9 cellular contexts compared by ENCODE assay signal in the genomic region with DNA sequence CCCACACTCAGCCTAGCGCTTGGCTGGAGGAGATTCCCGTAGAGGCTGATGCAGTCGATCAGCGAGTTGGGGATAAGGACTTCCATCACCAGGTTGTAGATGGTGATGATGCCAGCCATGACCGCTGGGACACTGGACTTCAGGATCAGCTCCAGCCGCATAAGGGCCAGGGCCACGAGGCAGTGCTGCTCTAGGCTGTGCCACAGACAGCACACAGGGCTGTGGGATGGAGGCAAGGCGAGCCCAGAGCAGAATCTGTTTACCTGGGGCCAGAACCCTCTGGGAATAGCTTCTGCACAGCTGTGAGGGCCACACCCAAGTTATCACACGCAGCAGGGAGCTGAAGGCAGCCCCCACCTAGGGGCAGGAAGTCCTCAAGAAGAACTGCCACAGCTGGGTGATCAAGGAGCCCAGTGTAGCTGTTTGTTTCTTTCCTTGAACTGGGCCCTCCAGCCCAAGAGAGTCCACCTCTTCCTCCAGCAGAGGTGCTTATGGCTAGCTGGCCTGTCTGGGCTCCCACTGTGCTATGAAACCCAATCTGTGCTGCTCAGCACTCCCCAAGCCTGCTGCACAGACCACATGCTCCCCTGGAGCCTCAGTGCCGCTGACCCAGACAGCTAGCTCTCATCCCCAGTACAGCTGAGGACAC. TPM values are rescaled to one million over a fixed set of nuclear protein-coding genes. Genes with fewer than 3 reads are reported as not detected.
DNase-seq lines count a peak whose midpoint lies in the region; ATAC-seq, FAIRE-seq and TF ChIP-seq lines count a peak whose summit lies in the region.
"Had no signal": no experiment of that assay in that cellular context is flagged by ENCODE, and none has a peak within 500 bp of the region (broad histone marks: within the 10 kb centered on the region; RNA-seq: fewer than 3 reads in every experiment).

No MANE protein-coding gene starts in this region.

- H3K27me3 ChIP-seq in WERI-Rb-1 (ENCODE audit: insufficient read depth, low read depth, severe bottlenecking), result no peaks in the 10 kb centered on the region
- H3K27me3 ChIP-seq: SJSA1 had no signal

- peak overlapping the region; percentile 89 for H3K4me3 Mint-ChIP-seq in memory B cell

- peaks cover 66% of the 10 kb centered on the region for H3K36me3 ChIP-seq in WERI-Rb-1

- DNase-seq in WERI-Rb-1 (peak; percentile 54), memory B cell (ENCODE audit: low spot score in 2 of 2) (peak; percentile 60 to 73), frontal cortex (ENCODE audit: low spot score in 2 of 2) (no peak), NCI-H2081 treated with DMSO at 0.1 percent for 48 hours (lab: John Stamatoyannopoulos, UW) (no peak), NCI-H2029 treated with DMSO at 0.1 percent for 48 hours (lab: John Stamatoyannopoulos, UW) (no peak), NCI-H446 (lab: John Stamatoyannopoulos, UW) (no peak)

- peaks cover 24% of the 10 kb centered on the region for H3K36me3 Mint-ChIP-seq in memory B cell

- H3K4me1 Mint-ChIP-seq in memory B cell, result peaks cover 57% of the 10 kb centered on the region

- H3K27me3 Mint-ChIP-seq in memory B cell, result no peaks in the 10 kb centered on the region

- FAIRE-seq in frontal cortex (lab: Jason Lieb, UNC), result no peak

- H3K27ac ChIP-seq in WERI-Rb-1, result peak overlapping the region; percentile 79
- H3K27ac ChIP-seq: SJSA1 had no signal

- peak; percentile 45 for ATAC-seq in GM18873 (IDR thresholded peaks at IDR 0.05; ENCODE audit: low FRiP score, unreplicated experiment)
- peak; percentile 78 for ATAC-seq in HG02678 (IDR thresholded peaks at IDR 0.05; ENCODE audit: unreplicated experiment)
- peak; percentile 90 for ATAC-seq in memory B cell (ENCODE audit: low read depth)

- TF ChIP-seq CTCF in WERI-Rb-1 (IDR thresholded peaks at IDR 0.05; ENCODE audit: low read depth, low read length), result no peak

- H3K9me3 Mint-ChIP-seq in memory B cell, result no peaks in the 10 kb centered on the region

- peak overlapping the region; percentile 95 for H3K27ac Mint-ChIP-seq in memory B cell

- H3K9me3 ChIP-seq in WERI-Rb-1 (ENCODE audit: severe bottlenecking), result no peaks in the 10 kb centered on the region
- H3K9me3 ChIP-seq: SJSA1 had no signal

- no peak overlapping the region for H3K4me3 ChIP-seq in WERI-Rb-1 (ENCODE audit: low read depth, low read length)
- H3K4me3 ChIP-seq: SJSA1 had no signal

RNA-seq across cellular contexts. Expression of a gene that starts 6.2 kb away (rescaled TPM):
- 28.1 TPM for total RNA-seq in frontal cortex

Comparison
In these comparisons a context has a peak if more than half of its experiments do, and no peak if none do; other contexts are left out.
1. DNase-seq: peak in WERI-Rb-1 (single experiment) and memory B cell (2 of 2); none in frontal cortex (0 of 2), NCI-H2081 treated with DMSO at 0.1 percent for 48 hours (single experiment), NCI-H2029 treated with DMSO at 0.1 percent for 48 hours (single experiment) and NCI-H446 (0 of 2).
2. Peak in every context shown above with its lines, with median percentiles within 50 percentile points of each other: ATAC-seq.